19 cellular contexts compared by ENCODE assay signal in genomic region chr3:114884213-114884923, GRCh38.
"Had no signal": no experiment of that assay in that cellular context is flagged by ENCODE, and none has a peak within 500 bp of the region (broad histone marks: within the 10 kb centered on the region; RNA-seq: fewer than 3 reads in every experiment).

No MANE protein-coding gene starts in this region.

- H3K9me3 Mint-ChIP-seq: activated naive CD4-positive, alpha-beta T cell treated with anti-CD3 and anti-CD28 coated beads, Interleukin-2, amount 10 ng/mL, durations not matched to agents 7 days and 5 days; activated T-helper 2 cell treated with anti-CD3 and anti-CD28 coated beads, Interferon-gamma antibody, Interleukin-2, Interleukin-4, amounts not matched to agents 10 μg/mL and 5 μg/mL and 100 μg/mL, durations not matched to agents 14 hours and 24 hours and 36 hours; WTC11 had no signal

- H3K4me1 Mint-ChIP-seq: activated naive CD4-positive, alpha-beta T cell treated with anti-CD3 and anti-CD28 coated beads, Interleukin-2, amount 10 ng/mL, durations not matched to agents 7 days and 5 days had no signal

- H3K36me3 Mint-ChIP-seq: activated naive CD4-positive, alpha-beta T cell treated with anti-CD3 and anti-CD28 coated beads, Interleukin-2, amount 10 ng/mL, durations not matched to agents 7 days and 5 days; WTC11 had no signal

- FAIRE-seq: endothelial cell of umbilical vein, islet of Langerhans had no signal

- H3K9me3 ChIP-seq: heart left ventricle, left lung, mucosa of descending colon, right atrium auricular region, thyroid gland, uterus had no signal

- H3K36me3 ChIP-seq: heart left ventricle, left lung, right atrium auricular region, thyroid gland, uterus had no signal

- DNase-seq: activated CD4-positive, alpha-beta T cell treated with anti-CD3 and anti-CD28 coated beads, Interleukin-2, amount 10 ng/mL, durations not matched to agents 7 days and 5 days; activated CD8-positive, alpha-beta memory T cell treated with anti-CD3 and anti-CD28 coated beads for 24 hours; activated naive CD4-positive, alpha-beta T cell treated with anti-CD3 and anti-CD28 coated beads, Interleukin-2, amount 10 ng/mL, durations not matched to agents 7 days and 5 days; effector CD4-positive, alpha-beta T cell; foreskin melanocyte; heart left ventricle; mucosa of descending colon; naive thymus-derived CD8-positive, alpha-beta T cell; posterior cingulate gyrus; thyroid gland; uterus had no signal

- H3K27ac Mint-ChIP-seq: activated CD4-positive, alpha-beta T cell treated with anti-CD3 and anti-CD28 coated beads, Interleukin-2, amount 10 ng/mL, durations not matched to agents 7 days and 5 days; activated naive CD4-positive, alpha-beta T cell treated with anti-CD3 and anti-CD28 coated beads, Interleukin-2, amount 10 ng/mL, durations not matched to agents 7 days and 5 days; activated T-helper 2 cell treated with anti-CD3 and anti-CD28 coated beads, Interferon-gamma antibody, Interleukin-2, Interleukin-4, amounts not matched to agents 10 μg/mL and 5 μg/mL and 100 μg/mL, durations not matched to agents 14 hours and 24 hours and 36 hours; naive thymus-derived CD8-positive, alpha-beta T cell; WTC11 had no signal

- ATAC-seq: heart left ventricle; left lung; mucosa of descending colon; naive thymus-derived CD8-positive, alpha-beta T cell; WTC11 had no signal

- H3K27ac ChIP-seq: coronary artery, heart left ventricle, left lung, right atrium auricular region, skin epidermis, thyroid gland, uterus had no signal

- H3K4me3 Mint-ChIP-seq: activated CD4-positive, alpha-beta T cell treated with anti-CD3 and anti-CD28 coated beads, Interleukin-2, amount 10 ng/mL, durations not matched to agents 7 days and 5 days; activated naive CD4-positive, alpha-beta T cell treated with anti-CD3 and anti-CD28 coated beads, Interleukin-2, amount 10 ng/mL, durations not matched to agents 7 days and 5 days; naive thymus-derived CD8-positive, alpha-beta T cell; WTC11 had no signal

- H3K4me3 ChIP-seq: coronary artery, heart left ventricle, left lung, mucosa of descending colon, right atrium auricular region, skin epidermis, thyroid gland, uterus had no signal

- H3K27me3 ChIP-seq: heart left ventricle, left lung, right atrium auricular region, thyroid gland, uterus had no signal

- H3K27me3 Mint-ChIP-seq: activated CD4-positive, alpha-beta T cell treated with anti-CD3 and anti-CD28 coated beads, Interleukin-2, amount 10 ng/mL, durations not matched to agents 7 days and 5 days; activated naive CD4-positive, alpha-beta T cell treated with anti-CD3 and anti-CD28 coated beads, Interleukin-2, amount 10 ng/mL, durations not matched to agents 7 days and 5 days; naive thymus-derived CD8-positive, alpha-beta T cell had no signal
